13 cellular contexts compared by ENCODE assay signal in genomic region chr21:45256912-45257672, GRCh38. TPM values are rescaled to one million over a fixed set of nuclear protein-coding genes. Genes with fewer than 3 reads are reported as not detected.
DNase-seq lines count a peak whose midpoint lies in the region; ATAC-seq and TF ChIP-seq lines count a peak whose summit lies in the region.
"Had no signal": no experiment of that assay in that cellular context is flagged by ENCODE, and none has a peak within 500 bp of the region (broad histone marks: within the 10 kb centered on the region; RNA-seq: fewer than 3 reads in every experiment).

No MANE protein-coding gene starts in this region.

- ATAC-seq in GM21447 (IDR thresholded peaks at IDR 0.05; ENCODE audit: unreplicated experiment) = no peak

- no peak overlapping the region; the same call in 1 of the 2 replicates for H3K14ac ChIP-seq in H9 (ENCODE audit: insufficient read depth, low read length)

- peaks cover 0 to 8% of the 10 kb centered on the region in 2 experiments; a peak in 1 of 4 replicates for H3K4me1 Mint-ChIP-seq in H9

- no peak overlapping the region for H2BK20ac ChIP-seq in H9 (ENCODE audit: low read depth, low read length, poor library complexity, severe bottlenecking)

- no peaks in the 10 kb centered on the region for H3K27me3 ChIP-seq in H9 (ENCODE audit: insufficient read depth, low read length)

- no peaks in the 10 kb centered on the region for H3K23me2 ChIP-seq in H9 (ENCODE audit: insufficient read length, low read depth, low read length, poor library complexity, severe bottlenecking)

- no peaks in the 10 kb centered on the region for H4K20me1 ChIP-seq in H9 (ENCODE audit: control insufficient read depth, insufficient read depth, insufficient read length)

- TF ChIP-seq CTCF in H9 (conservative IDR thresholded peaks at IDR 0.05) = no peak

- no peak overlapping the region for H2AK5ac ChIP-seq in H9 (ENCODE audit: insufficient read length, low read length)

- no peak overlapping the region for H3K4ac ChIP-seq in H9 (ENCODE audit: low read depth, low read length)

- H2BK120ac ChIP-seq in H9 (ENCODE audit: low read depth, low read length, poor library complexity, severe bottlenecking) = no peak overlapping the region

- H2BK12ac ChIP-seq in H9 (ENCODE audit: insufficient read length, low read depth, low read length) = no peak overlapping the region

- H3K56ac ChIP-seq in H9 (ENCODE audit: insufficient read length, low read depth, low read length) = no peak overlapping the region

- intact Hi-C loops in cardiac septum (cut with DNase I) = no loop called here

- no peak overlapping the region for H3T11ph ChIP-seq in H9 (ENCODE audit: low read length)

- H3K4me3 Mint-ChIP-seq in H9 = no peak overlapping the region
- H3K4me3 Mint-ChIP-seq: activated T-cell treated with anti-CD3 and anti-CD28 coated beads, Interleukin-2, amount 50 U/mL, for 24 hours had no signal

- DNase-seq in H9 (peak; percentile 16), UCSD-AML1 (lab: John Stamatoyannopoulos, UW; ENCODE audit: unreplicated experiment) (peak; percentile 72), cardiac septum (ENCODE audit: low spot score) (peak; percentile 69), retina (peak; percentile 76), HT-29 (ENCODE audit: low spot score) (no peak), SKM-1 (lab: John Stamatoyannopoulos, UW; ENCODE audit: unreplicated experiment) (no peak)
- DNase-seq: Calu3; NCI-H1436; stimulated activated CD4-positive, alpha-beta T cell treated with anti-CD3 and anti-CD28 coated beads, Interleukin-15, amount 100 ng/mL, for 24 hours; stimulated activated naive CD4-positive, alpha-beta T cell had no signal

- H3K9me3 Mint-ChIP-seq in H9 = no peaks in the 10 kb centered on the region; a peak in 1 of 5 replicates
- H3K9me3 Mint-ChIP-seq: activated T-cell treated with anti-CD3 and anti-CD28 coated beads, Interleukin-2, amount 50 U/mL, for 24 hours had no signal

- H4K8ac ChIP-seq in H9 (replicated peaks; ENCODE audit: insufficient read length, low read depth, low read length) = no peak overlapping the region

- H2BK5ac ChIP-seq in H9 (ENCODE audit: insufficient read length, low read length) = no peak overlapping the region

- no peak overlapping the region for H4K5ac ChIP-seq in H9 (ENCODE audit: insufficient read length, low read depth, low read length)

- no peak overlapping the region for H3K27ac Mint-ChIP-seq in H9
- H3K27ac Mint-ChIP-seq: activated T-cell treated with anti-CD3 and anti-CD28 coated beads, Interleukin-2, amount 50 U/mL, for 24 hours had no signal

- no peaks in the 10 kb centered on the region for H3K4me1 ChIP-seq in H9 (ENCODE audit: insufficient read depth, low read length)

- no peak overlapping the region for H4K91ac ChIP-seq in H9 (ENCODE audit: insufficient read length, low read depth, low read length)

- no peak overlapping the region for H3K18ac ChIP-seq in H9 (ENCODE audit: insufficient read length, low read depth, low read length)

- no peak overlapping the region for H2AFZ ChIP-seq in H9 (ENCODE audit: low read length)

- no peak overlapping the region for H3K4me2 ChIP-seq in H9 (ENCODE audit: insufficient read depth, insufficient read length, low read length)

- H2BK15ac ChIP-seq in H9 (ENCODE audit: low read depth, low read length) = no peak overlapping the region

- H3K36me3 Mint-ChIP-seq in H9 (ENCODE audit: insufficient read depth in 1 of 3, low read depth in 3 of 3) = peaks cover 0 to 5% (median 0%) of the 10 kb centered on the region in 3 experiments; a peak in 3 of 7 replicates

- no peak overlapping the region for H3K23ac ChIP-seq in H9 (ENCODE audit: insufficient read length, low read depth, low read length)

- H3K79me2 ChIP-seq in H9 (ENCODE audit: insufficient read depth, low read length) = no peaks in the 10 kb centered on the region

- no peak overlapping the region for H3K27ac ChIP-seq in H9 (ENCODE audit: insufficient read length, low read depth, low read length)
- H3K27ac ChIP-seq: neutrophil had no signal

- H3K27me3 Mint-ChIP-seq in H9 (ENCODE audit: low read depth) = peaks cover 5% of the 10 kb centered on the region

- WGBS in H9 (ENCODE audit: extremely low coverage, insufficient read length, low lambda C conversion rate) = no CpG with 5 or more reads among the region's 27 CpGs

- H3K9ac ChIP-seq in H9 (ENCODE audit: extremely low read depth, insufficient read length, low read length) = no peak overlapping the region

- no peaks in the 10 kb centered on the region for H3K9me3 ChIP-seq in H9 (ENCODE audit: control insufficient read depth, low read depth, low read length)
- H3K9me3 ChIP-seq: neutrophil had no signal

- H3K79me1 ChIP-seq in H9 (ENCODE audit: insufficient read depth, low read depth, low read length, poor library complexity, severe bottlenecking) = no peaks in the 10 kb centered on the region

RNA-seq across cellular contexts. Expression of gene POFUT2, which starts 30.6 kb away (rescaled TPM):
- total RNA-seq in H9 (2021) = 32.1 and 34.8 TPM in 2 replicates
- 20.1 TPM for total RNA-seq in cardiac septum
- total RNA-seq in HT-29 (2014; rRNA removed; shearing (Covaris generic)) = 19.3 and 21.7 TPM in 2 replicates

Comparison
In these comparisons a context has a peak if more than half of its experiments do, and no peak if none do; other contexts are left out.
1. DNase-seq: peak in H9 (single experiment), UCSD-AML1 (single experiment), cardiac septum (single experiment) and retina (single experiment); none in HT-29 (single experiment) and SKM-1 (single experiment).